ENCODE assay signal across 22 cellular contexts in the genomic region with DNA sequence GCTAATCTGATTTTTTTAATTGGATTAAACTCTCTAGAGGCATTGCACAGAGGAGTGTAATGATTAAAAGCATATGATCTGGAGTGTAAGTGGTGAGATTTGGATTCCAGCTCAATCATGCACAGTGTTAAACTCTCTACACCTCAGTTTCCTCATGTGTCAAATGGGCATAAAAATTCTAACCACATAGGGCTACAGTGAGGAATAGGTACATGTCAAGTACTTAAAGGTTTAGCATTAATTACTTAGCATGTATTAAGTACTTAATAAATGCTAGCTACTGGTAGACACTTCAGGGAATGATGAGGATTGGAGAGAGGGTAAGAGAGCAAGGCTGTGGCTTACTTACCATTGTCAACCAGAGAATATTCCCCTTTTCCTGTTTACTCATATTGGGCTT. TPM values are rescaled to one million over a fixed set of nuclear protein-coding genes. Genes with fewer than 3 reads are reported as not detected.
DNase-seq lines count a peak whose midpoint lies in the region; ATAC-seq, FAIRE-seq and TF ChIP-seq lines count a peak whose summit lies in the region.
"Had no signal": no experiment of that assay in that cellular context is flagged by ENCODE, and none has a peak within 500 bp of the region (broad histone marks: within the 10 kb centered on the region; RNA-seq: fewer than 3 reads in every experiment).

No MANE protein-coding gene starts in this region.

- no peak for DNase-seq in HepG2 (ENCODE audit: low spot score)
- DNase-seq in right lobe of liver: no peak
- peak; percentile 78 for DNase-seq in NCI-H82 treated with DMSO at 0.1 percent for 48 hours (lab: John Stamatoyannopoulos, UW; ENCODE audit: unreplicated experiment)
- no peak for DNase-seq in endothelial cell of umbilical vein (ENCODE audit: low read depth, low spot score)
- DNase-seq in NCI-H1930 (lab: John Stamatoyannopoulos, UW): no peak
- DNase-seq in RWPE1 (ENCODE audit: low spot score): no peak
- DNase-seq: ACHN; BE2C; C1 segment of cervical spinal cord; Caco-2; Calu3; CD4-positive, alpha-beta memory T cell; CD4-positive, CD25-positive, alpha-beta regulatory T cell; CD8-positive, alpha-beta memory T cell; DMS79 treated with DMSO at 0.1 percent for 48 hours; GF-D8 had no signal

- TF ChIP-seq CTCF in HepG2 (CRISPR knock-in tag; IDR thresholded peaks at IDR 0.05) (no peak), right lobe of liver (IDR thresholded peaks at IDR 0.05) (no peak), endothelial cell of umbilical vein (IDR thresholded peaks at IDR 0.05; ENCODE audit: extremely low read depth in 1 of 2, insufficient read depth in 1 of 2, low read depth in 1 of 2, low read length in 2 of 2) (no peak), RWPE1 (conservative IDR thresholded peaks at IDR 0.05; ENCODE audit: low read depth) (no peak)

- H3K4me3 ChIP-seq in HepG2 (replicated peaks in 1 of 3; ENCODE audit: insufficient read depth in 1 of 3, low read depth in 2 of 3, low read length in 3 of 3): no peak overlapping the region
- no peak overlapping the region for H3K4me3 ChIP-seq in right lobe of liver
- no peak overlapping the region for H3K4me3 ChIP-seq in endothelial cell of umbilical vein (replicated peaks in 1 of 3; ENCODE audit: insufficient read depth in 1 of 3, low read depth in 1 of 3, low read length in 3 of 3)
- H3K4me3 ChIP-seq: A549, BLaER1 had no signal

- BruUV-seq in HepG2 (replicated peaks; lab: Mats Ljungman, UMichigan) (no TSS peak), endothelial cell of umbilical vein (replicated peaks; lab: Mats Ljungman, UMichigan) (no TSS peak)

- H3K79me2 ChIP-seq in HepG2 (ENCODE audit: insufficient read depth, low read length) (no peaks in the 10 kb centered on the region), endothelial cell of umbilical vein (ENCODE audit: control insufficient read depth, insufficient read depth, low read length) (no peaks in the 10 kb centered on the region)

- FAIRE-seq in HepG2 (lab: Jason Lieb, UNC): no peak
- FAIRE-seq in endothelial cell of umbilical vein (lab: Jason Lieb, UNC): peak; percentile 63
- FAIRE-seq: A549, D721Med, G401.6, GM12891 had no signal

- dilution Hi-C loops in endothelial cell of umbilical vein (cut with MboI; ENCODE audit: extremely low pct_ligation_motif_present, low sequenced_read_pairs): no loop called here

- H3K9ac ChIP-seq in HepG2 (ENCODE audit: insufficient read depth, low read depth, low read length) (no peak overlapping the region), endothelial cell of umbilical vein (replicated peaks; ENCODE audit: extremely low read depth, insufficient read depth, low read length) (no peak overlapping the region)
- H3K9ac ChIP-seq: BLaER1 had no signal

- no peak for TF ChIP-seq RAD21 in HepG2 (CRISPR knock-in tag; IDR thresholded peaks at IDR 0.05)

- no peak overlapping the region for H2AFZ ChIP-seq in HepG2 (ENCODE audit: low read length)
- no peak overlapping the region for H2AFZ ChIP-seq in endothelial cell of umbilical vein (ENCODE audit: low read depth, low read length)

- CTCF ChIA-PET in HepG2 (lab: Yijun Ruan, JAX; ENCODE audit: low intra/inter-chr PET ratio, low total read pairs): no interaction called here
- CTCF ChIA-PET in endothelial cell of umbilical vein (lab: Charles Lee): interaction anchor here (1.2 to 1.3 kb wide), 2 partner anchors 11 to 18 kb away, joined by 4 read pairs; a partner anchor contains a TSS
- CTCF ChIA-PET in RWPE1 (lab: Yijun Ruan, JAX): no interaction called here

- H3K4me2 ChIP-seq in HepG2 (ENCODE audit: low read depth, low read length) (no peak overlapping the region), endothelial cell of umbilical vein (ENCODE audit: insufficient read depth, low read length) (no peak overlapping the region)
- H3K4me2 ChIP-seq: A549, BLaER1 had no signal

- TF ChIP-seq EP300 in HepG2 (IDR thresholded peaks at IDR 0.05; ENCODE audit: low read depth in 2 of 2, low read length in 2 of 2) (no peak), HepG2 (CRISPR knock-in tag; IDR thresholded peaks at IDR 0.05; ENCODE audit: borderline replicate concordance) (no peak)

- in situ Hi-C loops in HepG2 (cut with HindIII; ENCODE audit: extremely low pct_ligation_motif_present, low pct_unique_long_range_greater_than_20kb): no loop called here

- no peak overlapping the region for H3K27ac ChIP-seq in HepG2 (ENCODE audit: extremely low read length, insufficient read depth, low read length)
- no peak overlapping the region for H3K27ac ChIP-seq in right lobe of liver
- no peak overlapping the region for H3K27ac ChIP-seq in endothelial cell of umbilical vein (ENCODE audit: insufficient read depth, low read depth, low read length)
- H3K27ac ChIP-seq in RWPE1: no peak overlapping the region
- H3K27ac ChIP-seq: 22Rv1, A549, BLaER1 had no signal

- H3K9me3 ChIP-seq in HepG2 (ENCODE audit: low read length): no peaks in the 10 kb centered on the region
- H3K9me3 ChIP-seq in right lobe of liver: no peaks in the 10 kb centered on the region
- no peaks in the 10 kb centered on the region for H3K9me3 ChIP-seq in endothelial cell of umbilical vein (replicated peaks; ENCODE audit: control insufficient read depth, insufficient read depth, low read length)
- H3K9me3 ChIP-seq: A549, BE2C, BLaER1, Caco-2 had no signal

- intact Hi-C loops in HepG2 (cut with micrococcal nuclease; ENCODE audit: unreplicated experiment): no loop called here
- intact Hi-C loops in right lobe of liver (cut with DNase I): no loop called here
- intact Hi-C loops in endothelial cell of umbilical vein (cut with micrococcal nuclease): no loop called here

- ATAC-seq in HepG2 (no peak), right lobe of liver (no peak)
- ATAC-seq: A549 had no signal

- no peak for TF ChIP-seq POLR2A in HepG2 (IDR thresholded peaks at IDR 0.05; ENCODE audit: insufficient read depth in 1 of 2, low read depth in 2 of 2, low read length in 2 of 2)
- no peak for TF ChIP-seq POLR2A in right lobe of liver (IDR thresholded peaks at IDR 0.05)
- no peak for TF ChIP-seq POLR2A in endothelial cell of umbilical vein (IDR thresholded peaks at IDR 0.05; ENCODE audit: low read depth, low read length)

- no peaks in the 10 kb centered on the region for H4K20me1 ChIP-seq in HepG2 (ENCODE audit: insufficient read depth, low read length)
- H4K20me1 ChIP-seq in endothelial cell of umbilical vein (replicated peaks; ENCODE audit: control insufficient read depth, extremely low read depth, insufficient read depth, low read length): no peaks in the 10 kb centered on the region
- H4K20me1 ChIP-seq: BLaER1 had no signal

- POLR2A ChIA-PET in HepG2 (lab: Yijun Ruan, JAX): interaction anchor here (0.7 kb wide), 1 partner anchor 17 kb away, joined by 3 read pairs; a partner anchor contains a TSS
- POLR2A ChIA-PET in endothelial cell of umbilical vein (lab: Charles Lee): no interaction called here
- POLR2A ChIA-PET in RWPE1 (lab: Yijun Ruan, JAX; ENCODE audit: low non-redundant PET): no interaction called here

- H3K27me3 ChIP-seq in HepG2 (ENCODE audit: control insufficient read depth in 1 of 2, insufficient read depth in 2 of 2, low read length in 2 of 2) (no peaks in the 10 kb centered on the region), right lobe of liver (no peaks in the 10 kb centered on the region), endothelial cell of umbilical vein (ENCODE audit: control insufficient read depth in 2 of 2, insufficient read depth in 2 of 2, low read length in 2 of 2) (no peaks in the 10 kb centered on the region)
- H3K27me3 ChIP-seq: BE2C, BLaER1 had no signal

- H3K9me1 ChIP-seq in endothelial cell of umbilical vein (replicated peaks; ENCODE audit: control insufficient read depth, extremely low read depth, insufficient read depth, low read length): no peaks in the 10 kb centered on the region

- H3K36me3 ChIP-seq in HepG2 (replicated peaks in 1 of 2; ENCODE audit: control insufficient read depth in 1 of 2, insufficient read depth in 2 of 2, low read length in 2 of 2) (peaks cover 0 to 3% of the 10 kb centered on the region in 2 experiments; a peak in 3 of 5 replicates), right lobe of liver (peaks cover 0 to 18% (median 0%) of the 10 kb centered on the region in 4 donors), endothelial cell of umbilical vein (ENCODE audit: control insufficient read depth in 2 of 2, extremely low read depth in 1 of 2, insufficient read depth in 2 of 2, low read length in 2 of 2) (no peaks in the 10 kb centered on the region)
- H3K36me3 ChIP-seq: BE2C, BLaER1 had no signal

- H3K4me1 ChIP-seq in HepG2 (ENCODE audit: insufficient read depth, low read length) (no peaks in the 10 kb centered on the region), right lobe of liver (no peaks in the 10 kb centered on the region), endothelial cell of umbilical vein (ENCODE audit: control insufficient read depth, extremely low read depth, insufficient read depth, low read length) (no peaks in the 10 kb centered on the region)
- H3K4me1 ChIP-seq: A549, BE2C, BLaER1, Caco-2 had no signal

RNA-seq across cellular contexts. Expression of a gene that starts 17.1 kb away (rescaled TPM):
- total RNA-seq in HepG2 (2016; rRNA removed; fragmentation: Illumina TruSeq; extraction: Trizol) (41.3 and 53.1 TPM in 2 replicates), right lobe of liver (10 to 100 TPM in 5 of 6 experiments, 1 to 10 TPM in 1; 9.8 to 15.9 (median 14.8) TPM), endothelial cell of umbilical vein (8.9 and 9.3 TPM in 2 replicates)
- total RNA-seq in HepG2 (2016; cell fraction: cytosol; rRNA removed; fragmentation: Illumina TruSeq; extraction: Trizol; ENCODE audit: low read depth): 19.3 and 19.4 TPM in 2 replicates
- 40.2 and 47.3 TPM in 2 replicates for total RNA-seq in HepG2 (2016; cell fraction: insoluble cytoplasmic fraction; rRNA removed; fragmentation: Illumina TruSeq; extraction: Trizol)
- total RNA-seq in HepG2 (2016; cell fraction: membrane; rRNA removed; fragmentation: Illumina TruSeq; extraction: Trizol): 41.1 and 44.1 TPM in 2 replicates
- total RNA-seq in HepG2 (2016; cell fraction: nucleus; rRNA removed; fragmentation: Illumina TruSeq; extraction: Trizol): 48.1 and 48.5 TPM in 2 replicates
- polyA plus RNA-seq in HepG2 (2011; rRNA removed) (16.3 and 17.4 TPM in 2 replicates), endothelial cell of umbilical vein (6.6 and 16.1 TPM in 2 replicates)
- polyA plus RNA-seq in HepG2 (2011; cell fraction: cytosol; rRNA removed): 7.2 and 9.4 TPM in 2 replicates
- 24.8 and 33.6 TPM in 2 replicates for polyA plus RNA-seq in HepG2 (2011; cell fraction: nucleus; rRNA removed)
- polyA plus RNA-seq in HepG2 (2012): 11.3 and 21.2 TPM in 2 replicates
- 3.9 and 6.1 TPM in 2 replicates for polyA plus RNA-seq in HepG2 (2016; cell fraction: cytosol; fragmentation: Illumina TruSeq; extraction: Trizol; ENCODE audit: low read depth)
- 40.1 and 44.5 TPM in 2 replicates for polyA plus RNA-seq in HepG2 (2016; cell fraction: insoluble cytoplasmic fraction; fragmentation: Illumina TruSeq; extraction: Trizol; ENCODE audit: low read depth)
- polyA plus RNA-seq in HepG2 (2016; cell fraction: membrane; fragmentation: Illumina TruSeq; extraction: Trizol; ENCODE audit: low read depth): 16.7 and 17.7 TPM in 2 replicates
- polyA plus RNA-seq in HepG2 (2016; cell fraction: nucleus; fragmentation: Illumina TruSeq; extraction: Trizol; ENCODE audit: insufficient read depth, low read depth): 46.2 and 48.0 TPM in 2 replicates
- 10.5 and 15.9 TPM in 2 replicates for polyA minus RNA-seq in HepG2 (2011; rRNA and poly(A)+ RNA removed; ENCODE audit: low replicate concordance)
- 8.3 and 13.4 TPM in 2 replicates for polyA minus RNA-seq in HepG2 (2011; cell fraction: cytosol; rRNA and poly(A)+ RNA removed)
- 45.3 and 46.2 TPM in 2 replicates for polyA minus RNA-seq in HepG2 (2011; cell fraction: nucleus; rRNA and poly(A)+ RNA removed)
- polyA plus RNA-seq in endothelial cell of umbilical vein (2011; cell fraction: cytosol; rRNA removed): 3.9 and 4.4 TPM in 2 replicates
- polyA plus RNA-seq in endothelial cell of umbilical vein (2011; cell fraction: nucleus; rRNA removed): 6.9 and 10.9 TPM in 2 replicates
- 5.0 and 5.3 TPM in 2 replicates for polyA plus RNA-seq in endothelial cell of umbilical vein (2012)
- polyA minus RNA-seq in endothelial cell of umbilical vein: 5.1 and 6.1 TPM in 2 replicates
- polyA minus RNA-seq in endothelial cell of umbilical vein (2011; cell fraction: cytosol; rRNA and poly(A)+ RNA removed): 10.1 TPM
- 4.1 and 5.4 TPM in 2 replicates for polyA minus RNA-seq in endothelial cell of umbilical vein (2011; cell fraction: nucleus; rRNA and poly(A)+ RNA removed)

RNA-seq across cellular contexts. Expression of a gene that starts 17.2 kb away (rescaled TPM):
- 13.1 and 14.4 TPM in 2 replicates for total RNA-seq in HepG2 (2016; rRNA removed; fragmentation: Illumina TruSeq; extraction: Trizol)
- total RNA-seq in HepG2 (2016; cell fraction: cytosol; rRNA removed; fragmentation: Illumina TruSeq; extraction: Trizol; ENCODE audit: low read depth): 13.8 and 15.9 TPM in 2 replicates
- total RNA-seq in HepG2 (2016; cell fraction: insoluble cytoplasmic fraction; rRNA removed; fragmentation: Illumina TruSeq; extraction: Trizol): 12.0 and 13.3 TPM in 2 replicates
- 10.3 and 11.4 TPM in 2 replicates for total RNA-seq in HepG2 (2016; cell fraction: membrane; rRNA removed; fragmentation: Illumina TruSeq; extraction: Trizol)
- 18.6 and 20.9 TPM in 2 replicates for total RNA-seq in HepG2 (2016; cell fraction: nucleus; rRNA removed; fragmentation: Illumina TruSeq; extraction: Trizol)
- 5.5 and 5.9 TPM in 2 replicates for polyA plus RNA-seq in HepG2 (2011; rRNA removed)
- polyA plus RNA-seq in HepG2 (2011; cell fraction: cytosol; rRNA removed): 2.1 and 2.7 TPM in 2 replicates
- polyA plus RNA-seq in HepG2 (2011; cell fraction: nucleus; rRNA removed): 9.1 and 9.5 TPM in 2 replicates
- 3.5 and 6.7 TPM in 2 replicates for polyA plus RNA-seq in HepG2 (2012)
- 2.0 and 2.6 TPM in 2 replicates for polyA plus RNA-seq in HepG2 (2016; cell fraction: cytosol; fragmentation: Illumina TruSeq; extraction: Trizol; ENCODE audit: low read depth)
- 10.4 and 10.8 TPM in 2 replicates for polyA plus RNA-seq in HepG2 (2016; cell fraction: insoluble cytoplasmic fraction; fragmentation: Illumina TruSeq; extraction: Trizol; ENCODE audit: low read depth)
- 3.7 and 4.7 TPM in 2 replicates for polyA plus RNA-seq in HepG2 (2016; cell fraction: membrane; fragmentation: Illumina TruSeq; extraction: Trizol; ENCODE audit: low read depth)
- polyA plus RNA-seq in HepG2 (2016; cell fraction: nucleus; fragmentation: Illumina TruSeq; extraction: Trizol; ENCODE audit: insufficient read depth, low read depth): 17.5 and 20.3 TPM in 2 replicates
- 6.7 and 10.1 TPM in 2 replicates for polyA minus RNA-seq in HepG2 (2011; rRNA and poly(A)+ RNA removed; ENCODE audit: low replicate concordance)
- polyA minus RNA-seq in HepG2 (2011; cell fraction: cytosol; rRNA and poly(A)+ RNA removed): 3.8 and 5.8 TPM in 2 replicates
- polyA minus RNA-seq in HepG2 (2011; cell fraction: nucleus; rRNA and poly(A)+ RNA removed): 26.3 and 29.6 TPM in 2 replicates
- total RNA-seq in right lobe of liver: 1 to 10 TPM; 1.1 to 2.9 (median 2.4) TPM
- 7.4 and 11.5 TPM in 2 replicates for total RNA-seq in endothelial cell of umbilical vein
- 2.1 and 2.3 TPM in 2 replicates for polyA plus RNA-seq in endothelial cell of umbilical vein
- polyA plus RNA-seq in endothelial cell of umbilical vein (2011; cell fraction: cytosol; rRNA removed): 3.0 TPM in 2 replicates
- 17.4 and 19.8 TPM in 2 replicates for polyA plus RNA-seq in endothelial cell of umbilical vein (2011; cell fraction: nucleus; rRNA removed)
- 2.9 and 3.5 TPM in 2 replicates for polyA plus RNA-seq in endothelial cell of umbilical vein (2012)
- polyA minus RNA-seq in endothelial cell of umbilical vein: 13.6 and 14.2 TPM in 2 replicates
- 4.2 TPM for polyA minus RNA-seq in endothelial cell of umbilical vein (2011; cell fraction: cytosol; rRNA and poly(A)+ RNA removed)
- 17.9 and 19.8 TPM in 2 replicates for polyA minus RNA-seq in endothelial cell of umbilical vein (2011; cell fraction: nucleus; rRNA and poly(A)+ RNA removed)

RNA-seq across cellular contexts. Expression of a gene that starts 25.3 kb away (rescaled TPM):
- total RNA-seq in HepG2 (2016; rRNA removed; fragmentation: Illumina TruSeq; extraction: Trizol) (108 and 125 TPM in 2 replicates), right lobe of liver (100 to 1,000 TPM in 1 of 6 experiments, 10 to 100 TPM in 5; 24.5 to 109 (median 57.9) TPM), endothelial cell of umbilical vein (10.2 and 37.3 TPM in 2 replicates)
- total RNA-seq in HepG2 (2016; cell fraction: cytosol; rRNA removed; fragmentation: Illumina TruSeq; extraction: Trizol; ENCODE audit: low read depth): 16.9 and 17.5 TPM in 2 replicates
- 103 and 128 TPM in 2 replicates for total RNA-seq in HepG2 (2016; cell fraction: insoluble cytoplasmic fraction; rRNA removed; fragmentation: Illumina TruSeq; extraction: Trizol)
- total RNA-seq in HepG2 (2016; cell fraction: membrane; rRNA removed; fragmentation: Illumina TruSeq; extraction: Trizol): 55.2 and 56.2 TPM in 2 replicates
- 194 and 207 TPM in 2 replicates for total RNA-seq in HepG2 (2016; cell fraction: nucleus; rRNA removed; fragmentation: Illumina TruSeq; extraction: Trizol)
- polyA plus RNA-seq in HepG2 (2011; rRNA removed) (74.0 and 84.3 TPM in 2 replicates), endothelial cell of umbilical vein (23.7 and 33.2 TPM in 2 replicates)
- polyA plus RNA-seq in HepG2 (2011; cell fraction: cytosol; rRNA removed): 50.4 and 63.7 TPM in 2 replicates
- 123 and 153 TPM in 2 replicates for polyA plus RNA-seq in HepG2 (2011; cell fraction: nucleus; rRNA removed)
- 99.7 and 110 TPM in 2 replicates for polyA plus RNA-seq in HepG2 (2012)
- polyA plus RNA-seq in HepG2 (2016; cell fraction: cytosol; fragmentation: Illumina TruSeq; extraction: Trizol; ENCODE audit: low read depth): 14.1 and 15.2 TPM in 2 replicates
- polyA plus RNA-seq in HepG2 (2016; cell fraction: insoluble cytoplasmic fraction; fragmentation: Illumina TruSeq; extraction: Trizol; ENCODE audit: low read depth): 156 and 162 TPM in 2 replicates
- polyA plus RNA-seq in HepG2 (2016; cell fraction: membrane; fragmentation: Illumina TruSeq; extraction: Trizol; ENCODE audit: low read depth): 43.7 and 47.6 TPM in 2 replicates
- polyA plus RNA-seq in HepG2 (2016; cell fraction: nucleus; fragmentation: Illumina TruSeq; extraction: Trizol; ENCODE audit: insufficient read depth, low read depth): 215 and 247 TPM in 2 replicates
- polyA minus RNA-seq in HepG2 (2011; rRNA and poly(A)+ RNA removed; ENCODE audit: low replicate concordance): 0.82 and 141 TPM in 2 replicates
- 18.3 and 32.4 TPM in 2 replicates for polyA minus RNA-seq in HepG2 (2011; cell fraction: cytosol; rRNA and poly(A)+ RNA removed)
- polyA minus RNA-seq in HepG2 (2011; cell fraction: nucleus; rRNA and poly(A)+ RNA removed): 204 and 288 TPM in 2 replicates
- 13.6 and 15.3 TPM in 2 replicates for polyA plus RNA-seq in endothelial cell of umbilical vein (2011; cell fraction: cytosol; rRNA removed)
- polyA plus RNA-seq in endothelial cell of umbilical vein (2011; cell fraction: nucleus; rRNA removed): 135 and 144 TPM in 2 replicates
- 11.6 and 19.5 TPM in 2 replicates for polyA plus RNA-seq in endothelial cell of umbilical vein (2012)
- 123 and 157 TPM in 2 replicates for polyA minus RNA-seq in endothelial cell of umbilical vein
- not detected for polyA minus RNA-seq in endothelial cell of umbilical vein (2011; cell fraction: cytosol; rRNA and poly(A)+ RNA removed)
- 131 and 193 TPM in 2 replicates for polyA minus RNA-seq in endothelial cell of umbilical vein (2011; cell fraction: nucleus; rRNA and poly(A)+ RNA removed)

RNA-seq across cellular contexts. Expression of a gene that starts 47.5 kb away (rescaled TPM):
- 69.1 and 102 TPM in 2 replicates for total RNA-seq in HepG2 (2016; rRNA removed; fragmentation: Illumina TruSeq; extraction: Trizol)
- 4.6 and 6.7 TPM in 2 replicates for total RNA-seq in HepG2 (2016; cell fraction: cytosol; rRNA removed; fragmentation: Illumina TruSeq; extraction: Trizol; ENCODE audit: low read depth)
- total RNA-seq in HepG2 (2016; cell fraction: insoluble cytoplasmic fraction; rRNA removed; fragmentation: Illumina TruSeq; extraction: Trizol): 71.0 and 103 TPM in 2 replicates
- total RNA-seq in HepG2 (2016; cell fraction: membrane; rRNA removed; fragmentation: Illumina TruSeq; extraction: Trizol): 19.1 and 23.2 TPM in 2 replicates
- total RNA-seq in HepG2 (2016; cell fraction: nucleus; rRNA removed; fragmentation: Illumina TruSeq; extraction: Trizol): 67.8 and 71.7 TPM in 2 replicates
- polyA plus RNA-seq in HepG2 (2011; rRNA removed): 20.8 and 22.7 TPM in 2 replicates
- 23.4 and 44.4 TPM in 2 replicates for polyA plus RNA-seq in HepG2 (2011; cell fraction: cytosol; rRNA removed)
- 80.0 and 102 TPM in 2 replicates for polyA plus RNA-seq in HepG2 (2011; cell fraction: nucleus; rRNA removed)
- polyA plus RNA-seq in HepG2 (2012): 29.3 and 38.3 TPM in 2 replicates
- polyA plus RNA-seq in HepG2 (2016; cell fraction: cytosol; fragmentation: Illumina TruSeq; extraction: Trizol; ENCODE audit: low read depth): 1.6 and 2.0 TPM in 2 replicates
- polyA plus RNA-seq in HepG2 (2016; cell fraction: insoluble cytoplasmic fraction; fragmentation: Illumina TruSeq; extraction: Trizol; ENCODE audit: low read depth): 67.9 and 69.4 TPM in 2 replicates
- 6.6 and 7.6 TPM in 2 replicates for polyA plus RNA-seq in HepG2 (2016; cell fraction: membrane; fragmentation: Illumina TruSeq; extraction: Trizol; ENCODE audit: low read depth)
- 48.7 and 49.4 TPM in 2 replicates for polyA plus RNA-seq in HepG2 (2016; cell fraction: nucleus; fragmentation: Illumina TruSeq; extraction: Trizol; ENCODE audit: insufficient read depth, low read depth)
- polyA minus RNA-seq in HepG2 (2011; rRNA and poly(A)+ RNA removed; ENCODE audit: low replicate concordance): 22.2 and 83.8 TPM in 2 replicates
- polyA minus RNA-seq in HepG2 (2011; cell fraction: cytosol; rRNA and poly(A)+ RNA removed): 34.7 and 43.5 TPM in 2 replicates
- polyA minus RNA-seq in HepG2 (2011; cell fraction: nucleus; rRNA and poly(A)+ RNA removed): 128 and 146 TPM in 2 replicates
- total RNA-seq in right lobe of liver: 10 to 100 TPM; 13.5 to 26.4 (median 16.5) TPM
- 29.0 and 30.7 TPM in 2 replicates for total RNA-seq in endothelial cell of umbilical vein
- polyA plus RNA-seq in endothelial cell of umbilical vein: 27.9 and 36.9 TPM in 2 replicates
- polyA plus RNA-seq in endothelial cell of umbilical vein (2011; cell fraction: cytosol; rRNA removed): 16.7 and 25.5 TPM in 2 replicates
- polyA plus RNA-seq in endothelial cell of umbilical vein (2011; cell fraction: nucleus; rRNA removed): 36.3 and 42.7 TPM in 2 replicates
- 21.8 and 25.0 TPM in 2 replicates for polyA plus RNA-seq in endothelial cell of umbilical vein (2012)
- 41.1 and 43.1 TPM in 2 replicates for polyA minus RNA-seq in endothelial cell of umbilical vein
- 34.9 TPM for polyA minus RNA-seq in endothelial cell of umbilical vein (2011; cell fraction: cytosol; rRNA and poly(A)+ RNA removed)
- polyA minus RNA-seq in endothelial cell of umbilical vein (2011; cell fraction: nucleus; rRNA and poly(A)+ RNA removed): 33.0 and 53.2 TPM in 2 replicates
